Comparison of ENCODE assay signal across 19 cellular contexts in the genomic region with DNA sequence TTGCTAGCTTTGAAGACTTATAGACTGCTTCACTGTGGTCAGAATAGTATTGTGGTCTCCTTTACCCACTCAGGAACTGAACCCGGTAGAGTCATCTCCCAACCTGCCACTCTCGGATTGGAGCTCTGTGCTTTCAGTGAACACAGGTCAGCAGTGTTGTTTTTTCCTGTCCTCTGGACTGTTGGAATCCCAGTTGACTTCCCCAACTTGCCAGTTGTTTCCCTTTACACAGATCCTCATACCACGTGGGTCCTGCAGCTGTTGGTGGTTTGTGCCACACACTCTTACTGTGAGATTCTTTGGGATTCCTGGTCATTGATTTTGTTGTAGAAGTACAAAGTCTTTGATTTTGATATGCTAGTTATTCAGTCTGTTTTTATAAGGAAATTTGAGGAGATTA.
DNase-seq lines count a peak whose midpoint lies in the region; ATAC-seq and TF ChIP-seq lines count a peak whose summit lies in the region.
"Had no signal": no experiment of that assay in that cellular context is flagged by ENCODE, and none has a peak within 500 bp of the region (broad histone marks: within the 10 kb centered on the region; RNA-seq: fewer than 3 reads in every experiment).

No MANE protein-coding gene starts in this region.

- in situ Hi-C loops in gastrocnemius medialis (cut with MboI; ENCODE audit: low sequenced_read_pairs in 4 of 4): no loop called here

- no peak for TF ChIP-seq POLR2A in gastrocnemius medialis (IDR thresholded peaks at IDR 0.05)

- H3K27ac ChIP-seq in gastrocnemius medialis: peak overlapping the region in 3 of 4 donors; percentile 12 to 24 (median 23)
- H3K27ac ChIP-seq: PC-9, SJSA1 had no signal

- H3K36me3 ChIP-seq in gastrocnemius medialis: no peaks in the 10 kb centered on the region
- H3K36me3 ChIP-seq: BE2C, SJSA1 had no signal

- peak; percentile 97 for DNase-seq in LHCN-M2 (ENCODE audit: low read depth)
- DNase-seq in dermis blood vessel endothelial cell: peak; percentile 96
- DNase-seq in lung microvascular endothelial cell (ENCODE audit: low read depth in 2 of 2): peak; percentile 95 to 96
- no peak for DNase-seq in gastrocnemius medialis
- no peak for DNase-seq in head of caudate nucleus
- DNase-seq: BE2C; Calu3; CD4-positive, alpha-beta memory T cell; GF-D8; NCI-H1694 treated with DMSO at 0.1 percent for 48 hours; NCI-H226; NCI-H526; PC-9 had no signal

- ATAC-seq in gastrocnemius medialis (peak; percentile 50 to 55), GM21390 (IDR thresholded peaks at IDR 0.05; ENCODE audit: unreplicated experiment) (no peak), GM18502 (IDR thresholded peaks at IDR 0.05; ENCODE audit: poor library complexity, unreplicated experiment) (no peak), HG02840 (IDR thresholded peaks at IDR 0.05; ENCODE audit: low FRiP score, unreplicated experiment) (no peak)
- ATAC-seq: GM23338, K562 had no signal

- peaks cover 0 to 11% (median 0%) of the 10 kb centered on the region in 3 donors for H3K9me3 ChIP-seq in gastrocnemius medialis
- H3K9me3 ChIP-seq: BE2C had no signal

- H3K4me3 ChIP-seq in gastrocnemius medialis: no peak overlapping the region
- H3K4me3 ChIP-seq: GM23338, K562, PC-9, SJSA1 had no signal

- peaks cover 4 to 21% of the 10 kb centered on the region in 2 donors for H3K4me1 ChIP-seq in gastrocnemius medialis
- H3K4me1 ChIP-seq: BE2C, SJSA1 had no signal

- intact Hi-C loops in gastrocnemius medialis (cut with DNase I; ENCODE audit: low total_unique reads): no loop called here
- intact Hi-C loops in head of caudate nucleus (cut with DNase I): no loop called here

- no peaks in the 10 kb centered on the region for H3K27me3 ChIP-seq in gastrocnemius medialis
- H3K27me3 ChIP-seq: SJSA1 had no signal

- TF ChIP-seq CTCF in gastrocnemius medialis (IDR thresholded peaks at IDR 0.05 in 4 of 5, conservative IDR thresholded peaks at IDR 0.05 in 1 of 5): no peak

Comparison
In these comparisons a context has a peak if more than half of its experiments do, and no peak if none do; other contexts are left out.
1. DNase-seq: peak in LHCN-M2 (single experiment), dermis blood vessel endothelial cell (single experiment) and lung microvascular endothelial cell (2 of 2); none in gastrocnemius medialis (0 of 2) and head of caudate nucleus (0 of 42).
2. ATAC-seq: peak in gastrocnemius medialis (2 of 2); none in GM21390 (single experiment), GM18502 (single experiment) and HG02840 (single experiment).